In the genomic region with DNA sequence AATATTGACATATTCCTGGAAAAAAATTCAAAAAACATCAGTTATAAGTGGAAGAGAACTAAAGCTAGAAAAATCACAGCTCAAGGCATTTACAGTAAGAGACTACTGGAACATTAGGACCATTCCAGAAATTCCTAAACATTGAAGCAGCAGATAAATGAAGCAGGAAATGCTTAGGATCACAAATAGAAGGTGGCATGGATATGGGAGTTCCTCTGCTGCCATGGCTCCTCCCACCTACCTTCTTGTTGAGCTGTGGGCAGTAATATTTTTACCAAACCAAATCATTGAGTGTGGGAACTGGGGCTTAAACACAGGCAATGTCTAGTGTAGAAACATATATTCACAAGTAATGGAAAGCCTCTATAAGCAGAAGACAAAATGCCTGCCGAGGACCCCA, we compare ENCODE assay signal across 19 cellular contexts.
"Had no signal": no experiment of that assay in that cellular context is flagged by ENCODE, and none has a peak within 500 bp of the region (broad histone marks: within the 10 kb centered on the region; RNA-seq: fewer than 3 reads in every experiment).

No MANE protein-coding gene starts in this region.

- H3K4me3 ChIP-seq: breast epithelium, esophagus squamous epithelium, neural progenitor cell, ovary, sigmoid colon, tibial artery, vagina had no signal

- DNase-seq: activated CD4-positive, alpha-beta T cell treated with anti-CD3 and anti-CD28 coated beads, Interleukin-2, amount 10 ng/mL, durations not matched to agents 7 days and 5 days; activated CD4-positive, CD25-positive, alpha-beta regulatory T cell; activated CD8-positive, alpha-beta memory T cell treated with anti-CD3 and anti-CD28 coated beads for 24 hours; activated naive CD8-positive, alpha-beta T cell treated with anti-CD3 and anti-CD28 coated beads, Interleukin-2, amount 10 ng/mL, durations not matched to agents 7 days and 5 days; esophagus squamous epithelium; foreskin fibroblast; glutamatergic neuron; immature natural killer cell; naive B cell; ovary; sigmoid colon; stimulated activated CD4-positive, alpha-beta T cell treated with anti-CD3 and anti-CD28 coated beads, Interleukin-12 subunit alpha, Interleukin-12 subunit beta, amount 100 ng/mL, for 4 hours; stimulated activated CD4-positive, alpha-beta T cell treated with anti-CD3 and anti-CD28 coated beads, Interleukin-2, amount 100 ng/mL, for 24 hours; tibial artery had no signal

- H3K36me3 ChIP-seq: breast epithelium, esophagus squamous epithelium, neural progenitor cell, ovary, sigmoid colon, tibial artery, vagina had no signal

- H3K4me2 ChIP-seq: neural progenitor cell had no signal

- H3K9me3 ChIP-seq: breast epithelium, esophagus squamous epithelium, ovary, sigmoid colon, tibial artery, vagina had no signal

- H3K9ac ChIP-seq: neural progenitor cell had no signal

- H3K27ac ChIP-seq: breast epithelium, esophagus squamous epithelium, neural progenitor cell, ovary, sigmoid colon, tibial artery, vagina had no signal

- ATAC-seq: left lobe of liver; stimulated activated effector memory CD8-positive, alpha-beta T cell treated with anti-CD3 and anti-CD28 coated beads, Interleukin-12 subunit alpha, Interleukin-12 subunit beta, amount 100 ng/mL, for 72 hours had no signal

- H3K27me3 ChIP-seq: breast epithelium, esophagus squamous epithelium, neural progenitor cell, ovary, sigmoid colon, tibial artery, vagina had no signal

- H3K4me1 ChIP-seq: breast epithelium, esophagus squamous epithelium, neural progenitor cell, sigmoid colon, vagina had no signal

- H2AFZ ChIP-seq: neural progenitor cell had no signal
